Comparison of ENCODE assay signal across 15 cellular contexts in the genomic region with DNA sequence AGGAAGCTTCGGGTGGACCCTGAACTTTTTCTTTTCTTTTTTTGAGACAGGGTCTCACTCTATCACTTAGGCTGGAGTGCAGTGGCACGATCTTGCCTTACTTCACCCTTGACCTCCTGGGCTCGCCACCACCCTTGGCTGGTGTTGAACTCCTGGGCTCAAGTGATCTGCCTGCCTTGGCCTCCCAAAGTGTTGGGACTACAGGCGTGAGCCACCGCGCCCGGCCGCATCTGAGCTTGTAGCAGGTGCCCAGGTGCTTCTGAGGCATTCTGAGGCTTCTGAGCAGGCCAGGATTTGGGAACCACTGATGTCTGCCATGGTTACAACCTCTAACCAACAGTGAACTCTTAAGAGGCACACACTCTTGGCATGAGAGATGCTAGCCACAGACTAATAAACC.
"Had no signal": no experiment of that assay in that cellular context is flagged by ENCODE, and none has a peak within 500 bp of the region (broad histone marks: within the 10 kb centered on the region; RNA-seq: fewer than 3 reads in every experiment).

No MANE protein-coding gene starts in this region.

- DNase-seq: activated CD4-positive, alpha-beta T cell treated with anti-CD3 and anti-CD28 coated beads, Interleukin-2, amount 50 U/mL, for 48 hours; activated naive CD4-positive, alpha-beta T cell treated with Interleukin-2 at 50 U/mL for 16 hours; activated T-cell treated with anti-CD3 and anti-CD28 coated beads, Interleukin-2, amount 50 U/mL, for 48 hours; colonic mucosa; effector CD8-positive, alpha-beta T cell; left ventricle myocardium inferior; stimulated activated CD4-positive, alpha-beta T cell treated with anti-CD3 and anti-CD28 coated beads, Interleukin-15, amount 100 ng/mL, for 24 hours; stimulated activated CD4-positive, alpha-beta T cell treated with anti-CD3 and anti-CD28 coated beads, Interleukin-4, amount 100 ng/mL, for 24 hours; stimulated activated naive CD8-positive, alpha-beta T cell treated with anti-CD3 and anti-CD28 coated beads, Interleukin-15, Interleukin-2, amounts not matched to agents 100 U/mL and 50 U/mL, for 24 hours; T-helper 9 cell had no signal

- H3K36me3 ChIP-seq: colonic mucosa, pancreas had no signal

- H3K4me3 ChIP-seq: ascending aorta, colonic mucosa, left ventricle myocardium inferior, pancreas, SK-N-MC had no signal

- H3K27me3 ChIP-seq: ascending aorta, colonic mucosa, foreskin keratinocyte, pancreas had no signal

- H3K4me1 ChIP-seq: colonic mucosa had no signal

- H3K9me3 ChIP-seq: ascending aorta, colonic mucosa, left ventricle myocardium inferior, pancreas had no signal

- H3K4me3 Mint-ChIP-seq: type B pancreatic cell had no signal

- H3K27me3 Mint-ChIP-seq: type B pancreatic cell had no signal

- ATAC-seq: stimulated activated naive CD8-positive, alpha-beta T cell treated with anti-CD3 and anti-CD28 coated beads, Interleukin-15, Interleukin-2, amounts not matched to agents 100 U/mL and 50 U/mL, for 24 hours had no signal

- H3K27ac Mint-ChIP-seq: type B pancreatic cell had no signal

- H3K36me3 Mint-ChIP-seq: type B pancreatic cell had no signal

- H3K27ac ChIP-seq: colonic mucosa, foreskin keratinocyte, left ventricle myocardium inferior, SK-N-MC had no signal

- H3K9me3 Mint-ChIP-seq: type B pancreatic cell had no signal
